9 cellular contexts compared by ENCODE assay signal in the genomic region with DNA sequence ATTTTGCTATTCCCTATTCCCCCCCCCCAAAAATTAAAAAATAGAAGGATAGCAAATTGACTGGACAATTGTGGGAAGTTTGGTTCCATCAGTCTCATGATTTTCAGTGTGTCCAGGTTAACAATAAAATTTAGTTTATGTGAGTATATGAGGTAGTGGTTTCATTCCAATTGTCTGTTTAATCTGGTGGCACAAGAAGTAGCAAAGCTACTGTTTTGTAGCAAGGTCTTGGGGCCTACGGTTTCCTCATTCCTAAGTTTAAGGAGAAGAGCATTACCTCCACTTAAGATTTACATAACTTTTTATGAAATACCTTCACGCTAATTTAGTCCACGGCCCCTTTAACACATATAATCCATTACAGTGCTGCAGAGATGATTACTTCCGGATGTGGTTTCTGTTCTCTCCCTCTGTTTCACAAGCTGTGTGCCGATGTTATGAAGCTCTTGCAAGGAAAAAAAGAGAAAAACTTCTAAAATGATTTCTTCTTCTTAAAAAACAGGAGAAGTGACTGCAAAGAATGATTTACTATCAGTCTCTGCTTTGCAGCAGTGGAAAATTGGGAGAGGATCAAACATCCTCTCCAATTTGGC. TPM values are rescaled to one million over a fixed set of nuclear protein-coding genes. Genes with fewer than 3 reads are reported as not detected.
DNase-seq lines count a peak whose midpoint lies in the region; ATAC-seq and TF ChIP-seq lines count a peak whose summit lies in the region.
"Had no signal": no experiment of that assay in that cellular context is flagged by ENCODE, and none has a peak within 500 bp of the region (broad histone marks: within the 10 kb centered on the region; RNA-seq: fewer than 3 reads in every experiment).

No MANE protein-coding gene starts in this region.

- no peak overlapping the region for H2AFZ ChIP-seq in PC-9

- H3K9me2 ChIP-seq in PC-9 (ENCODE audit: insufficient read depth), result no peaks in the 10 kb centered on the region

- peaks cover 9% of the 10 kb centered on the region; the same call in 1 of the 2 replicates for H3K4me1 ChIP-seq in PC-9 (replicated peaks; ENCODE audit: insufficient read depth)

- H4K20me1 ChIP-seq in PC-9 (ENCODE audit: insufficient read depth), result no peaks in the 10 kb centered on the region

- H3K36me3 ChIP-seq in PC-9 (ENCODE audit: low read depth), result no peaks in the 10 kb centered on the region

- intact Hi-C loops in PC-9 (cut with micrococcal nuclease; ENCODE audit: unreplicated experiment), result no loop called here

- no TSS peak for BruUV-seq in PC-9 (replicated peaks; lab: Mats Ljungman, UMichigan)

- CTCF ChIA-PET in PC-9 (lab: Charles Lee), result interaction anchor here (0.6 kb wide), 2 partner anchors 593 to 1104 kb away, joined by 3 to 4 read pairs; no protein-coding TSS in a partner anchor

- DNase-seq in AG08396 (ENCODE audit: low spot score) (peak; percentile 16), PC-9 (peak in 1 of 2 experiments; percentile 79), foreskin fibroblast (peak; percentile 51 to 69), globus pallidus (ENCODE audit: low spot score) (no peak), NCI-H2029 (lab: John Stamatoyannopoulos, UW) (no peak)
- DNase-seq in activated CD8-positive, alpha-beta memory T cell treated with anti-CD3 and anti-CD28 coated beads, Interleukin-2, amount 50 U/mL, for 4 hours, result no peak

- no peak overlapping the region for H3K4me3 ChIP-seq in PC-9
- H3K4me3 ChIP-seq in foreskin fibroblast (ENCODE audit: low read depth in 1 of 2, low read length in 2 of 2), result peak overlapping the region; percentile 20 to 38

- ATAC-seq in GM19395 (IDR thresholded peaks at IDR 0.05; ENCODE audit: unreplicated experiment) (peak; percentile 58), HG03442 (IDR thresholded peaks at IDR 0.05; ENCODE audit: unreplicated experiment) (no peak)

- H3F3A ChIP-seq in PC-9 (ENCODE audit: insufficient read depth, low read depth), result no peaks in the 10 kb centered on the region

- no peak overlapping the region for H3K27ac ChIP-seq in PC-9

- H3K27me3 ChIP-seq in PC-9 (ENCODE audit: insufficient read depth, low read depth), result peaks cover 55% of the 10 kb centered on the region

- no peaks in the 10 kb centered on the region for H3K9me3 ChIP-seq in PC-9 (ENCODE audit: insufficient read depth, low read depth)

- TF ChIP-seq CTCF in PC-9 (conservative IDR thresholded peaks at IDR 0.05), result no peak
- TF ChIP-seq CTCF in foreskin fibroblast (IDR thresholded peaks at IDR 0.05; ENCODE audit: low read depth, low read length), result no peak

- no peaks in the 10 kb centered on the region for H3K79me2 ChIP-seq in PC-9 (ENCODE audit: low read depth)

- H3K4me2 ChIP-seq in PC-9, result peak overlapping the region; percentile 3; the same call in 1 of the 2 replicates

- POLR2A ChIA-PET in PC-9 (lab: Charles Lee; ENCODE audit: unreplicated experiment), result no interaction called here

RNA-seq across cellular contexts. Expression of a gene that starts 32.7 kb away (rescaled TPM):
- not detected in 2 replicates for total RNA-seq in PC-9 (2021)
- total RNA-seq: liver had no signal

Comparison
In these comparisons a context has a peak if more than half of its experiments do, and no peak if none do; other contexts are left out.
1. DNase-seq: peak in AG08396 (single experiment) and foreskin fibroblast (2 of 2); none in globus pallidus (single experiment), NCI-H2029 (single experiment) and activated CD8-positive, alpha-beta memory T cell treated with anti-CD3 and anti-CD28 coated beads, Interleukin-2, amount 50 U/mL, for 4 hours (single experiment).